ENCODE assay signal across 9 cellular contexts in the genomic region with DNA sequence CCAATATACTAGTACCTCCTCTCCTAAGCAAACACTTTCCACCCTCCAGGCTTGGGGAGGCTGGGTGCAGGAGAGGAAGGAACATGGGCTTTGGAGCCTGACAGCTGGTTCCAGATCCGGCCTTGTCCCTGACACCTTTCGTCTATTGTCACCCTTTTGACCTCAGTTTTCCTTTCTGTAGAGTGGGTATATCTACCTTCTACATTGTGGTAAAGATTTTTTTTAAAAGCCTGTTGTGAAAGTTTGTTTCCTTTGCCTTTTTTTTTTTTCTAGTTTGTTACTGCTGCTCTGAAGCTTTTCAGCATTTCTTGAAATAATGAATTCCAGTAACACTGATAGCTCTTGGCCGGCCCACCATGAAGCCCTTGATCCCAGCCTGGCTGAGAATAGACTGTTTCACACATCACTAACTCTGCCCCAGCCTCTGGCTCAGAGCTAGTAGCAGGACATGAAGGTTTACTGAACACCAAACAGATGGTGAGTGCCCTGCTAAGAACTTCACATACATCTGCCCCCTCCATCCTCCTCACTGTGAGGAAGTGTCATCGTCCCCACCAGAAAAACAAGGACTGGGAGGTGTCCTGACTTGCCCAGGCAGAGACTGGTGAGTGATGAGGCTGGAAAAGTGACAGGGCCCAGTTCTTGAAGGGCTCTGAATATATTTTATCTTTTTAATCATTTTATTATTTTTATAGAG. TPM values are rescaled to one million over a fixed set of nuclear protein-coding genes. Genes with fewer than 3 reads are reported as not detected.
DNase-seq lines count a peak whose midpoint lies in the region; ATAC-seq, FAIRE-seq and TF ChIP-seq lines count a peak whose summit lies in the region.
"Had no signal": no experiment of that assay in that cellular context is flagged by ENCODE, and none has a peak within 500 bp of the region (broad histone marks: within the 10 kb centered on the region; RNA-seq: fewer than 3 reads in every experiment).

No MANE protein-coding gene starts in this region.

- WGBS in esophagus squamous epithelium, 2 donors: 29 to 44% methylated on average over 4 of the region's 4 CpGs
- WGBS in body of pancreas, 2 donors: 91% methylated on average over 4 of the region's 4 CpGs

- POLR2A ChIA-PET in PC-9 (lab: Charles Lee; ENCODE audit: unreplicated experiment): interaction anchor here (0.6 to 0.8 kb wide), 4 partner anchors 33 to 67 kb away, joined by 3 to 11 read pairs (median 6); partner anchors contain the start of gene ID3

- no peak for TF ChIP-seq CTCF in 22Rv1 (IDR thresholded peaks at IDR 0.05)
- TF ChIP-seq CTCF in PC-9 (conservative IDR thresholded peaks at IDR 0.05): no peak
- TF ChIP-seq CTCF in esophagus squamous epithelium (IDR thresholded peaks at IDR 0.05): no peak
- TF ChIP-seq CTCF in body of pancreas (IDR thresholded peaks at IDR 0.05): no peak

- H3K27me3 ChIP-seq in PC-9 (ENCODE audit: insufficient read depth, low read depth) (no peaks in the 10 kb centered on the region), esophagus squamous epithelium (no peaks in the 10 kb centered on the region), body of pancreas (no peaks in the 10 kb centered on the region)
- H3K27me3 ChIP-seq: hepatocyte had no signal

- FAIRE-seq in GM12892 (lab: Jason Lieb, UNC): peak; percentile 57

- CTCF ChIA-PET in PC-9 (lab: Charles Lee): interaction anchor here (0.6 to 1.0 kb wide), 3 partner anchors 20 to 45 kb away, joined by 3 to 6 read pairs (median 5); no protein-coding TSS in a partner anchor

- H3K27ac ChIP-seq in 22Rv1: peak overlapping the region; percentile 61
- peak overlapping the region; percentile 93 for H3K27ac ChIP-seq in PC-9
- peak overlapping the region; percentile 59 to 85 (median 74) for H3K27ac ChIP-seq in esophagus squamous epithelium
- H3K27ac ChIP-seq in body of pancreas: no peak overlapping the region

- no peak; the same call in 1 of the 2 replicates for TF ChIP-seq POLR2A in GM12892 (IDR thresholded peaks at IDR 0.05; ENCODE audit: low read depth, low read length)
- no peak for TF ChIP-seq POLR2A in esophagus squamous epithelium (IDR thresholded peaks at IDR 0.05)
- TF ChIP-seq POLR2A in body of pancreas (IDR thresholded peaks at IDR 0.05): no peak

- no peaks in the 10 kb centered on the region for H3K9me2 ChIP-seq in PC-9 (ENCODE audit: insufficient read depth)

- H3K9me3 ChIP-seq in PC-9 (ENCODE audit: insufficient read depth, low read depth) (no peaks in the 10 kb centered on the region), esophagus squamous epithelium (no peaks in the 10 kb centered on the region), body of pancreas (no peaks in the 10 kb centered on the region)

- DNase-seq in GM12892 (ENCODE audit: insufficient read length): no peak
- no peak for DNase-seq in PC-9
- no peak for DNase-seq in esophagus squamous epithelium (lab: John Stamatoyannopoulos, UW)
- DNase-seq in NCI-H2107 treated with DMSO at 0.1 percent for 48 hours (lab: John Stamatoyannopoulos, UW; ENCODE audit: unreplicated experiment): no peak
- no peak for DNase-seq in body of pancreas

- no peak overlapping the region for H3K4me3 ChIP-seq in PC-9
- H3K4me3 ChIP-seq in esophagus squamous epithelium: no peak overlapping the region
- no peak overlapping the region for H3K4me3 ChIP-seq in body of pancreas
- H3K4me3 ChIP-seq: hepatocyte had no signal

- intact Hi-C loops in PC-9 (cut with micrococcal nuclease; ENCODE audit: unreplicated experiment) (loop anchor here (2.0 to 5.0 kb wide), 2 partner anchors 16 to 40 kb away; no protein-coding TSS in a partner anchor), esophagus squamous epithelium (cut with DNase I) (no loop called here), body of pancreas (cut with DNase I) (no loop called here)

- no peaks in the 10 kb centered on the region for H4K20me1 ChIP-seq in PC-9 (ENCODE audit: insufficient read depth)

- H3K79me2 ChIP-seq in PC-9 (ENCODE audit: low read depth): no peaks in the 10 kb centered on the region
- H3K79me2 ChIP-seq: hepatocyte had no signal

- BruUV-seq in PC-9 (replicated peaks; lab: Mats Ljungman, UMichigan): no TSS peak

- peaks cover 27% of the 10 kb centered on the region for H3F3A ChIP-seq in PC-9 (ENCODE audit: insufficient read depth, low read depth)

- H3K36me3 ChIP-seq in PC-9 (ENCODE audit: low read depth) (no peaks in the 10 kb centered on the region), esophagus squamous epithelium (no peaks in the 10 kb centered on the region), body of pancreas (replicated peaks in 1 of 2; ENCODE audit: insufficient read depth in 1 of 2, low read depth in 2 of 2) (no peaks in the 10 kb centered on the region)

- ATAC-seq in GM18520 (IDR thresholded peaks at IDR 0.05; ENCODE audit: unreplicated experiment): no peak
- ATAC-seq in HG02884 (IDR thresholded peaks at IDR 0.05; ENCODE audit: unreplicated experiment): no peak
- no peak for ATAC-seq in body of pancreas

- no peak overlapping the region for H2AFZ ChIP-seq in PC-9
- H2AFZ ChIP-seq: hepatocyte had no signal

- peaks cover 45% of the 10 kb centered on the region for H3K4me1 ChIP-seq in PC-9 (replicated peaks; ENCODE audit: insufficient read depth)
- H3K4me1 ChIP-seq in esophagus squamous epithelium: peaks cover 16 to 66% (median 22%) of the 10 kb centered on the region in 3 donors
- peaks cover 32% of the 10 kb centered on the region for H3K4me1 ChIP-seq in body of pancreas

- H3K4me2 ChIP-seq in PC-9: 0 out of 2 replicates have a peak overlapping the region, but pooled peaks have one; percentile 21
- H3K4me2 ChIP-seq: hepatocyte had no signal

RNA-seq across cellular contexts. Expression of gene ID3, which starts 33.1 kb away (rescaled TPM):
- 101 TPM for polyA plus RNA-seq in GM12892 (2012; ENCODE audit: missing spikeins)
- 10.4 and 24.7 TPM in 2 replicates for total RNA-seq in PC-9 (2021)
- 10 to 100 TPM; 12.6 to 62.9 (median 37.5) TPM for total RNA-seq in esophagus squamous epithelium
- 100 to 1,000 TPM in 1 of 2 donors, 10 to 100 TPM in 1; 65.9 to 118 TPM for total RNA-seq in body of pancreas

Comparison
In these comparisons a context has a peak if more than half of its experiments do, and no peak if none do; other contexts are left out.
1. H3K27ac ChIP-seq: peak in 22Rv1 (single experiment), PC-9 (single experiment) and esophagus squamous epithelium (4 of 4); none in body of pancreas (0 of 4).